14 cellular contexts compared by ENCODE assay signal in genomic region chr2:190202604-190203003, GRCh38.
"Had no signal": no experiment of that assay in that cellular context is flagged by ENCODE, and none has a peak within 500 bp of the region (broad histone marks: within the 10 kb centered on the region; RNA-seq: fewer than 3 reads in every experiment).

No MANE protein-coding gene starts in this region.

- ATAC-seq: activated naive CD4-positive, alpha-beta T cell treated with anti-CD3 and anti-CD28 coated beads, Interleukin-2, amount 50 U/mL, for 72 hours; body of pancreas; left cardiac atrium; natural killer cell treated with Interleukin-12 subunit alpha and Interleukin-12 subunit beta and Interleukin-15 and Interleukin-18, amount 100 ng/mL, for 72 hours; right cardiac atrium; stimulated activated effector memory CD8-positive, alpha-beta T cell treated with anti-CD3 and anti-CD28 coated beads, Interleukin-12 subunit alpha, Interleukin-12 subunit beta, amount 100 ng/mL, for 72 hours had no signal

- H3K27ac ChIP-seq: body of pancreas, esophagus muscularis mucosa had no signal

- H3K27me3 ChIP-seq: body of pancreas, esophagus muscularis mucosa, transverse colon had no signal

- DNase-seq: activated CD4-positive, alpha-beta T cell treated with anti-CD3 and anti-CD28 coated beads, Interleukin-2, amount 50 U/mL, for 1 hour; activated T-cell treated with anti-CD3 and anti-CD28 coated beads, Interleukin-2, amount 50 U/mL, for 1 hour; amniotic stem cell; body of pancreas; glutamatergic neuron; left cardiac atrium; nucleus accumbens; right cardiac atrium; small intestine; transverse colon had no signal

- H3K9me3 ChIP-seq: body of pancreas, esophagus muscularis mucosa, transverse colon had no signal

- H3K4me3 ChIP-seq: body of pancreas, esophagus muscularis mucosa, transverse colon had no signal
